In the genomic region with DNA sequence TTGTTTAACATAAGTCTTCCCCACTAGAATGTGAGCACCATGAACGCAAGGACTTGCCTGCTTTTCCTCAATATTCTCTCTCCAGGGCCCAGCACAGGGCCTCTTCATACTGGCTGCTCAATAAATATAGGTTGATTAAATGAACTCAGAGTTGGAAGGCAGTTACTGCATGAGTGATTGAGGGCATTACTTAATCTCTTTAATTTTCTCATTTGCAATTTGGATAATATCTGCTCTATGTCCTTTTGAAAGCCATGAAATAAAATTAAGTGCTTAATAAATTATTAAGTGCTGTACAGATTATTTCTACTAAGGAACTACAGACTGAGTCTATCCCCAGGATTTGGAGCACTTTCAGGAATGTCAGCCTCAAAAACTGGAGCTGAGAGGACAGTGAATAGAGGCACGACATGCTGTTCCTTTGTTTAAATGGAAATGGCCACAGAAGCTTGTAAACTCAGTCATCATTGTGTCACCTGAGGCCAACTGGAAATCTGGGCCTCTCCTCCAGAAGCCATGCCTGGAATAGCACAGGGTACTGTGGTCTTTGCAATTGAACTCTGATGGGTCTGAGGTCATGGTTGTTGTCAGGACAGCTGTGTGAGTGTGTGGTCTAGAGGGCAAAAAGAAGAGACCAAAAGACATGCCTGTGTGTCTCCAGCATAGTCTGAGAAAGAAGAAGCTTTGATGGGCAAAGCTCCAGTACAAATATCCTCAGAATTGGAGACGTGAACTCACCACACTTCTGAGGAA, we compare ENCODE assay signal across 13 cellular contexts.
DNase-seq lines count a peak whose midpoint lies in the region; ATAC-seq and TF ChIP-seq lines count a peak whose summit lies in the region.
"Had no signal": no experiment of that assay in that cellular context is flagged by ENCODE, and none has a peak within 500 bp of the region (broad histone marks: within the 10 kb centered on the region; RNA-seq: fewer than 3 reads in every experiment).

No MANE protein-coding gene starts in this region.

- H3K27me3 ChIP-seq in HCT116 (ENCODE audit: insufficient read depth, low read length) (no peaks in the 10 kb centered on the region), suprapubic skin (no peaks in the 10 kb centered on the region)
- H3K27me3 ChIP-seq: testis had no signal

- H3K9me3 Mint-ChIP-seq in WTC11: no peaks in the 10 kb centered on the region
- H3K9me3 Mint-ChIP-seq: central memory CD8-positive, alpha-beta T cell had no signal

- H3K36me3 ChIP-seq in HCT116 (ENCODE audit: control insufficient read depth in 1 of 2, insufficient read depth in 2 of 2, low read length in 2 of 2) (no peaks in the 10 kb centered on the region), suprapubic skin (no peaks in the 10 kb centered on the region)

- no peak overlapping the region for H3K27ac ChIP-seq in HCT116 (ENCODE audit: low read depth, low read length)
- H3K27ac ChIP-seq in suprapubic skin: peak overlapping the region; percentile 92
- H3K27ac ChIP-seq: testis had no signal

- 0 out of 2 replicates have a peak overlapping the region, but pooled peaks have one; percentile 2 for H3K4me2 ChIP-seq in HCT116 (ENCODE audit: low read length)

- H3K4me1 ChIP-seq in HCT116 (ENCODE audit: control insufficient read depth in 1 of 2, insufficient read depth in 2 of 2, low read length in 2 of 2): peaks cover 16 to 80% of the 10 kb centered on the region in 2 experiments
- H3K4me1 ChIP-seq in suprapubic skin: peaks cover 75% of the 10 kb centered on the region
- H3K4me1 ChIP-seq: testis had no signal

- CTCF ChIA-PET in HCT116 (lab: Charles Lee): interaction anchor here (0.6 to 2.4 kb wide), 6 partner anchors 7 to 246 kb away, joined by 3 to 10 read pairs (median 6); no protein-coding TSS in a partner anchor
- CTCF ChIA-PET in WTC11 (lab: Charles Lee): interaction anchor here (0.6 to 3.0 kb wide), 10 partner anchors 9 to 246 kb away, joined by 3 to 21 read pairs (median 4); no protein-coding TSS in a partner anchor

- H3K4me3 ChIP-seq in HCT116 (replicated peaks in 1 of 2; ENCODE audit: low read depth in 1 of 2, low read length in 2 of 2): no peak overlapping the region
- H3K4me3 ChIP-seq in suprapubic skin: no peak overlapping the region
- H3K4me3 ChIP-seq: testis had no signal

- intact Hi-C loops in HCT116 (cut with micrococcal nuclease): no loop called here

- peak overlapping the region; percentile 40 for H2AFZ ChIP-seq in HCT116 (ENCODE audit: low read depth, low read length, poor library complexity, severe bottlenecking)

- RAD21 ChIA-PET in HCT116 (lab: Charles Lee; ENCODE audit: low non-redundant PET in 1 of 2, low total read pairs in 2 of 2, uncharacterized antibody in 2 of 2, unreplicated experiment in 2 of 2): no interaction called here

- no peak overlapping the region for H3K4me3 Mint-ChIP-seq in WTC11
- H3K4me3 Mint-ChIP-seq: central memory CD8-positive, alpha-beta T cell had no signal

- BruUV-seq in HCT116 (replicated peaks; lab: Mats Ljungman, UMichigan): no TSS peak

- H3K27me3 Mint-ChIP-seq in WTC11 (ENCODE audit: low read depth): no peaks in the 10 kb centered on the region

- H3K9me3 ChIP-seq in HCT116 (ENCODE audit: control insufficient read depth in 1 of 2, insufficient read depth in 1 of 2, low read depth in 1 of 2, low read length in 2 of 2) (no peaks in the 10 kb centered on the region), suprapubic skin (no peaks in the 10 kb centered on the region)
- H3K9me3 ChIP-seq: testis had no signal

- no peaks in the 10 kb centered on the region for H3K36me3 Mint-ChIP-seq in WTC11

- 45% methylated on average over 3 of the region's 3 CpGs for WGBS in suprapubic skin

- no peak overlapping the region for H3K27ac Mint-ChIP-seq in WTC11

- H3K4me1 Mint-ChIP-seq in WTC11: peaks cover 29% of the 10 kb centered on the region
- H3K4me1 Mint-ChIP-seq: central memory CD8-positive, alpha-beta T cell had no signal

- TF ChIP-seq EP300 in suprapubic skin (IDR thresholded peaks at IDR 0.05): no peak

- TF ChIP-seq CTCF in HCT116 (IDR thresholded peaks at IDR 0.05 in 2 of 3, conservative IDR thresholded peaks at IDR 0.05 in 1 of 3; ENCODE audit: borderline replicate concordance in 1 of 3, insufficient read depth in 1 of 3, low read depth in 2 of 3, low read length in 2 of 3): no peak
- TF ChIP-seq CTCF in WTC11 (IDR thresholded peaks at IDR 0.05): no peak
- no peak for TF ChIP-seq CTCF in suprapubic skin (IDR thresholded peaks at IDR 0.05)

- no peaks in the 10 kb centered on the region for H4K20me1 ChIP-seq in HCT116 (ENCODE audit: insufficient read depth)

- H3K9ac ChIP-seq in HCT116 (ENCODE audit: low read length): 0 out of 2 replicates have a peak overlapping the region, but pooled peaks have one; percentile 7

- H3K79me2 ChIP-seq in HCT116 (ENCODE audit: insufficient read depth, low read length): no peaks in the 10 kb centered on the region

- TF ChIP-seq POLR2A in HCT116 (IDR thresholded peaks at IDR 0.05; ENCODE audit: borderline replicate concordance, extremely low read depth, insufficient read depth, insufficient read length) (no peak), suprapubic skin (IDR thresholded peaks at IDR 0.05) (no peak)

- H3K9me2 ChIP-seq in HCT116 (ENCODE audit: insufficient read depth): no peaks in the 10 kb centered on the region

- TF ChIP-seq RAD21 in HCT116 (IDR thresholded peaks at IDR 0.05; ENCODE audit: low read depth): no peak

- DNase-seq in HCT116 (ENCODE audit: low read depth, low spot score): no peak
- DNase-seq in WTC11 (ENCODE audit: low spot score): no peak
- DNase-seq in iris pigment epithelial cell (ENCODE audit: low read depth): peak; percentile 49
- no peak for DNase-seq in suprapubic skin (ENCODE audit: low spot score in 2 of 2)
- DNase-seq in DMS153 (lab: John Stamatoyannopoulos, UW): no peak
- no peak for DNase-seq in mesenteric fat pad (ENCODE audit: low spot score)
- no peak for DNase-seq in NCI-H2029 treated with DMSO at 0.1 percent for 48 hours (lab: John Stamatoyannopoulos, UW)
- DNase-seq: NCI-H187 treated with DMSO at 0.1 percent for 48 hours, right cardiac atrium, T-helper 9 cell, testis had no signal

- POLR2A ChIA-PET in HCT116 (lab: Charles Lee) (no interaction called here), WTC11 (lab: Charles Lee) (no interaction called here)

- ATAC-seq in HCT116: no peak
- ATAC-seq in WTC11: peak; percentile 60
- no peak for ATAC-seq in HG02938 (IDR thresholded peaks at IDR 0.05; ENCODE audit: unreplicated experiment)
- ATAC-seq: right cardiac atrium had no signal

TF ChIP-seq in HCT116, 20 proteins besides CTCF, POLR2A, EP300 and RAD21 (continues in another document):
- TF ChIP-seq POLR2AphosphoS5 (IDR thresholded peaks at IDR 0.05; ENCODE audit: low read depth, low read length): no peak
- no peak for TF ChIP-seq ZFX (IDR thresholded peaks at IDR 0.05)
- TF ChIP-seq, protein P1, sequence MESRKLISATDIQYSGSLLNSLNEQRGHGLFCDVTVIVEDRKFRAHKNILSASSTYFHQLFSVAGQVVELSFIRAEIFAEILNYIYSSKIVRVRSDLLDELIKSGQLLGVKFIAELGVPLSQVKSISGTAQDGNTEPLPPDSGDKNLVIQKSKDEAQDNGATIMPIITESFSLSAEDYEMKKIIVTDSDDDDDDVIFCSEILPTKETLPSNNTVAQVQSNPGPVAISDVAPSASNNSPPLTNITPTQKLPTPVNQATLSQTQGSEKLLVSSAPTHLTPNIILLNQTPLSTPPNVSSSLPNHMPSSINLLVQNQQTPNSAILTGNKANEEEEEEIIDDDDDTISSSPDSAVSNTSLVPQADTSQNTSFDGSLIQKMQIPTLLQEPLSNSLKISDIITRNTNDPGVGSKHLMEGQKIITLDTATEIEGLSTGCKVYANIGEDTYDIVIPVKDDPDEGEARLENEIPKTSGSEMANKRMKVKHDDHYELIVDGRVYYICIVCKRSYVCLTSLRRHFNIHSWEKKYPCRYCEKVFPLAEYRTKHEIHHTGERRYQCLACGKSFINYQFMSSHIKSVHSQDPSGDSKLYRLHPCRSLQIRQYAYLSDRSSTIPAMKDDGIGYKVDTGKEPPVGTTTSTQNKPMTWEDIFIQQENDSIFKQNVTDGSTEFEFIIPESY (IDR thresholded peaks at IDR 0.05; ENCODE audit: extremely low read depth, insufficient replicate concordance, low read length): no peak
- TF ChIP-seq, protein P2, sequence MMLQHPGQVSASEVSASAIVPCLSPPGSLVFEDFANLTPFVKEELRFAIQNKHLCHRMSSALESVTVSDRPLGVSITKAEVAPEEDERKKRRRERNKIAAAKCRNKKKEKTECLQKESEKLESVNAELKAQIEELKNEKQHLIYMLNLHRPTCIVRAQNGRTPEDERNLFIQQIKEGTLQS (IDR thresholded peaks at IDR 0.05): no peak
- no peak for TF ChIP-seq EZH2phosphoT487 (IDR thresholded peaks at IDR 0.05; ENCODE audit: borderline replicate concordance)
- TF ChIP-seq CEBPB (IDR thresholded peaks at IDR 0.05; ENCODE audit: low read depth): no peak
- TF ChIP-seq CBX3 (IDR thresholded peaks at IDR 0.05; ENCODE audit: low read depth): no peak

TF ChIP-seq in WTC11, 78 proteins besides CTCF, POLR2A, EP300 and RAD21 (continues in another document):
- TF ChIP-seq ZNF317 (CRISPR knock-in tag; IDR thresholded peaks at IDR 0.05; ENCODE audit: borderline replicate concordance, low read depth) (no peak), FOXK1 (CRISPR knock-in tag; IDR thresholded peaks at IDR 0.05) (no peak), ZNF671 (CRISPR knock-in tag; IDR thresholded peaks at IDR 0.05) (no peak), TCF7 (CRISPR knock-in tag; IDR thresholded peaks at IDR 0.05; ENCODE audit: low read depth) (no peak), RELA (CRISPR knock-in tag; IDR thresholded peaks at IDR 0.05; ENCODE audit: borderline replicate concordance) (no peak), HMGA2 (CRISPR knock-in tag; IDR thresholded peaks at IDR 0.05) (no peak)
- TF ChIP-seq, protein P3, sequence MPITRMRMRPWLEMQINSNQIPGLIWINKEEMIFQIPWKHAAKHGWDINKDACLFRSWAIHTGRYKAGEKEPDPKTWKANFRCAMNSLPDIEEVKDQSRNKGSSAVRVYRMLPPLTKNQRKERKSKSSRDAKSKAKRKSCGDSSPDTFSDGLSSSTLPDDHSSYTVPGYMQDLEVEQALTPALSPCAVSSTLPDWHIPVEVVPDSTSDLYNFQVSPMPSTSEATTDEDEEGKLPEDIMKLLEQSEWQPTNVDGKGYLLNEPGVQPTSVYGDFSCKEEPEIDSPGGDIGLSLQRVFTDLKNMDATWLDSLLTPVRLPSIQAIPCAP (CRISPR knock-in tag; IDR thresholded peaks at IDR 0.05): no peak
